26 cellular contexts compared by ENCODE assay signal in genomic region chr1:3099861-3100260, GRCh38. TPM values are rescaled to one million over a fixed set of nuclear protein-coding genes. Genes with fewer than 3 reads are reported as not detected.
"Had no signal": no experiment of that assay in that cellular context is flagged by ENCODE, and none has a peak within 500 bp of the region (broad histone marks: within the 10 kb centered on the region; RNA-seq: fewer than 3 reads in every experiment).

No MANE protein-coding gene starts in this region.

- H3K27ac Mint-ChIP-seq: dendritic cell treated with granulocyte-macrophage colony-stimulating factor and Interleukin-4, amounts not matched to agents 40 ng/mL and 50 ng/mL, for 4 days; effector memory CD8-positive, alpha-beta T cell had no signal

- H3K27me3 ChIP-seq: colonic mucosa, foreskin keratinocyte had no signal

- H3K9me3 Mint-ChIP-seq: dendritic cell treated with granulocyte-macrophage colony-stimulating factor and Interleukin-4, amounts not matched to agents 40 ng/mL and 50 ng/mL, for 4 days; effector memory CD8-positive, alpha-beta T cell; endodermal cell had no signal

- ATAC-seq: effector memory CD8-positive, alpha-beta T cell; esophagus mucosa; foreskin keratinocyte; gastrocnemius medialis; gastroesophageal sphincter; heart left ventricle; heart right ventricle had no signal

- H3K9me3 ChIP-seq: colonic mucosa, esophagus muscularis mucosa, esophagus squamous epithelium, gastrocnemius medialis, gastroesophageal sphincter, heart left ventricle, heart right ventricle had no signal

- H3K4me3 ChIP-seq: colonic mucosa, dorsolateral prefrontal cortex, esophagus muscularis mucosa, esophagus squamous epithelium, gastrocnemius medialis, gastroesophageal sphincter, heart left ventricle, heart right ventricle had no signal

- DNase-seq: colonic mucosa; cortex of kidney; dermis blood vessel endothelial cell; dorsolateral prefrontal cortex; effector CD4-positive, alpha-beta T cell; effector CD8-positive, alpha-beta T cell; effector memory CD4-positive, alpha-beta T cell; effector memory CD8-positive, alpha-beta T cell; endodermal cell; erythroblast; esophagus squamous epithelium; foreskin fibroblast; foreskin keratinocyte; foreskin melanocyte; gastrocnemius medialis; glutamatergic neuron; head of caudate nucleus; heart left ventricle; heart right ventricle had no signal

- H3K4me1 ChIP-seq: colonic mucosa, esophagus squamous epithelium, foreskin keratinocyte, gastrocnemius medialis had no signal

- H3K27ac ChIP-seq: colonic mucosa, epithelial cell of prostate, esophagus muscularis mucosa, esophagus squamous epithelium, foreskin keratinocyte, gastrocnemius medialis, gastroesophageal sphincter, heart right ventricle had no signal

- H3K36me3 ChIP-seq: colonic mucosa, esophagus muscularis mucosa, esophagus squamous epithelium, gastrocnemius medialis, gastroesophageal sphincter, heart left ventricle, heart right ventricle had no signal

- H3K4me3 Mint-ChIP-seq: dendritic cell treated with granulocyte-macrophage colony-stimulating factor and Interleukin-4, amounts not matched to agents 40 ng/mL and 50 ng/mL, for 4 days; effector memory CD8-positive, alpha-beta T cell; endodermal cell had no signal

RNA-seq across cellular contexts. Expression of gene PRDM16, which starts 30.9 kb away (rescaled TPM):
- total RNA-seq: dermis blood vessel endothelial cell, dermis microvascular lymphatic vessel endothelial cell, endothelial cell of umbilical vein had no signal
- polyA plus RNA-seq: endothelial cell of umbilical vein had no signal
